Comparison of ENCODE assay signal across 14 cellular contexts in genomic region chr20:50409495-50409894, GRCh38.
DNase-seq lines count a peak whose midpoint lies in the region; ATAC-seq and TF ChIP-seq lines count a peak whose summit lies in the region.
"Had no signal": no experiment of that assay in that cellular context is flagged by ENCODE, and none has a peak within 500 bp of the region (broad histone marks: within the 10 kb centered on the region; RNA-seq: fewer than 3 reads in every experiment).

No MANE protein-coding gene starts in this region.

- H3K9ac ChIP-seq in SK-N-MC (ENCODE audit: insufficient read length): no peak overlapping the region
- H3K9ac ChIP-seq: SK-N-SH had no signal

- H3K9me3 ChIP-seq in SK-N-MC (ENCODE audit: low read depth, low read length) (no peaks in the 10 kb centered on the region), neutrophil (no peaks in the 10 kb centered on the region), uterus (no peaks in the 10 kb centered on the region)

- peak; percentile 39 for DNase-seq in SK-N-MC (ENCODE audit: low read depth, low spot score)
- DNase-seq in fibroblast of villous mesenchyme (ENCODE audit: low read depth): peak; percentile 76
- DNase-seq in uterus: peak; percentile 48 to 69
- DNase-seq in effector CD8-positive, alpha-beta T cell (lab: John Stamatoyannopoulos, UW): no peak
- DNase-seq in AG08395 (ENCODE audit: low spot score): no peak
- DNase-seq: activated B cell treated with CpG ODN at 0.5 μM for 24 hours; activated CD8-positive, alpha-beta memory T cell treated with anti-CD3 and anti-CD28 coated beads, Interleukin-2, amount 50 U/mL, for 48 hours; GDM1; KBM-7; NCI-H1694 treated with DMSO at 0.1 percent for 48 hours; SK-N-SH; stimulated activated naive CD4-positive, alpha-beta T cell had no signal

- no peak overlapping the region for H3K4me3 ChIP-seq in SK-N-MC
- H3K4me3 ChIP-seq in fibroblast of villous mesenchyme (ENCODE audit: low read depth, low read length): no peak overlapping the region
- no peak overlapping the region for H3K4me3 ChIP-seq in neutrophil (ENCODE audit: low read depth in 1 of 2, low read length in 1 of 2)
- no peak overlapping the region for H3K4me3 ChIP-seq in uterus

- no peak for ATAC-seq in GM18511 (IDR thresholded peaks at IDR 0.05; ENCODE audit: unreplicated experiment)

- no peaks in the 10 kb centered on the region for H3K36me3 ChIP-seq in SK-N-MC (ENCODE audit: insufficient read depth, low read length)
- no peaks in the 10 kb centered on the region for H3K36me3 ChIP-seq in neutrophil
- no peaks in the 10 kb centered on the region for H3K36me3 ChIP-seq in uterus

- H3K27me3 ChIP-seq in neutrophil (no peaks in the 10 kb centered on the region), uterus (no peaks in the 10 kb centered on the region)

- H3K4me1 ChIP-seq in neutrophil (ENCODE audit: control insufficient read depth in 1 of 2, insufficient read depth in 1 of 2, low read depth in 1 of 2, low read length in 1 of 2): peaks cover 24 to 29% of the 10 kb centered on the region in 2 experiments
- H3K4me1 ChIP-seq in uterus: no peaks in the 10 kb centered on the region

- H3K27ac ChIP-seq in SK-N-MC (no peak overlapping the region), neutrophil (peak overlapping the region; percentile 2), uterus (peak overlapping the region; percentile 67)

- no peak for TF ChIP-seq CTCF in fibroblast of villous mesenchyme (IDR thresholded peaks at IDR 0.05; ENCODE audit: insufficient read depth, low read depth, low read length)
- no peak for TF ChIP-seq CTCF in neutrophil (IDR thresholded peaks at IDR 0.05)
- TF ChIP-seq CTCF in uterus (IDR thresholded peaks at IDR 0.05): no peak

- intact Hi-C loops in uterus (cut with DNase I; ENCODE audit: low total_unique reads): no loop called here

- TF ChIP-seq POLR2A in uterus (IDR thresholded peaks at IDR 0.05): no peak

Comparison
In these comparisons a context has a peak if more than half of its experiments do, and no peak if none do; other contexts are left out.
1. DNase-seq: peak in SK-N-MC (single experiment), fibroblast of villous mesenchyme (single experiment) and uterus (2 of 2); none in effector CD8-positive, alpha-beta T cell (single experiment) and AG08395 (single experiment).